10 cellular contexts compared by ENCODE assay signal in the genomic region with DNA sequence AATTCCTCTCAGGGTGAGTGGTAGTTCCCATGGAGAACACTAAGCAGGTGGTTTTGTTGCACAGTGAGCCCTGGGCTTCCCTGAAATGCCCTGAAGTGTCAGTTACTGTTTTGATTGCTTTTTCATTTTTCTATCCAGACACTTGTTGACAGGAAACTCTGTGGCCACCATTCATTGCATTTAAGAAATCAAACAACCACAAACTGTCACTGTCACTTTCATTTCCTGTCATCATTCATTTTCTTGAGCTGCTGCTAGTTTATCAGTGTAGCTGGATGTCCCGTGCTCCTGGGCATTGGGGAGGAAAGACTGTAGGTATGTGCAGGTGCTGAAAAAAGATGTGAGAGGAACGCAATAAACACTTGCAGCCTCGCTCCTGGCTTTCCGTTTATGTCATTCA.
DNase-seq lines count a peak whose midpoint lies in the region; ATAC-seq and TF ChIP-seq lines count a peak whose summit lies in the region.
"Had no signal": no experiment of that assay in that cellular context is flagged by ENCODE, and none has a peak within 500 bp of the region (broad histone marks: within the 10 kb centered on the region; RNA-seq: fewer than 3 reads in every experiment).

No MANE protein-coding gene starts in this region.

- no peak for TF ChIP-seq CTCF in CD8-positive, alpha-beta T cell (IDR thresholded peaks at IDR 0.05)
- TF ChIP-seq CTCF in OCI-LY7 (conservative IDR thresholded peaks at IDR 0.05; ENCODE audit: low read length) (no peak), spleen (IDR thresholded peaks at IDR 0.05 in 8 of 11, conservative IDR thresholded peaks at IDR 0.05 in 3 of 11) (no peak)

- H3K4me2 ChIP-seq in OCI-LY7 (ENCODE audit: low read length): peak overlapping the region; percentile 63

- peaks cover 14% of the 10 kb centered on the region for H3K4me1 ChIP-seq in CD8-positive, alpha-beta T cell (ENCODE audit: insufficient read depth, low read length)
- peaks cover 41% of the 10 kb centered on the region for H3K4me1 ChIP-seq in OCI-LY7 (ENCODE audit: insufficient read depth, low read length, poor library complexity, severe bottlenecking)
- peaks cover 4 to 28% (median 12%) of the 10 kb centered on the region in 6 donors for H3K4me1 ChIP-seq in spleen
- H3K4me1 ChIP-seq: parathyroid adenoma had no signal

- H3K27me3 Mint-ChIP-seq in CD8-positive, alpha-beta T cell (ENCODE audit: low read depth): peaks cover 5% of the 10 kb centered on the region

- no peak overlapping the region for H3K4me3 Mint-ChIP-seq in CD8-positive, alpha-beta T cell

- intact Hi-C loops in CD8-positive, alpha-beta T cell (cut with DNase I, micrococcal nuclease): no loop called here
- intact Hi-C loops in OCI-LY7 (cut with micrococcal nuclease; ENCODE audit: unreplicated experiment) (loop anchor here (2.0 to 10.0 kb wide), 5 partner anchors 176 to 1171 kb away; a partner anchor contains a TSS), spleen (cut with DNase I; ENCODE audit: low total_unique reads) (no loop called here)

- POLR2A ChIA-PET in CD8-positive, alpha-beta T cell (lab: Charles Lee): no interaction called here
- POLR2A ChIA-PET in OCI-LY7 (lab: Charles Lee): interaction anchor here (0.6 to 1.9 kb wide), 8 partner anchors 24 to 707 kb away, joined by 3 to 9 read pairs (median 3); no protein-coding TSS in a partner anchor

- H4K20me1 ChIP-seq in OCI-LY7 (ENCODE audit: insufficient read depth, low read length): no peaks in the 10 kb centered on the region

- no peaks in the 10 kb centered on the region for H3K9me3 ChIP-seq in CD8-positive, alpha-beta T cell (ENCODE audit: low read length)
- H3K9me3 ChIP-seq in OCI-LY7 (ENCODE audit: low read length): peaks cover 75% of the 10 kb centered on the region
- peaks cover 0 to 8% (median 0%) of the 10 kb centered on the region in 8 donors for H3K9me3 ChIP-seq in spleen

- no peaks in the 10 kb centered on the region for H3K9me3 Mint-ChIP-seq in CD8-positive, alpha-beta T cell

- CTCF ChIA-PET in CD8-positive, alpha-beta T cell (lab: Charles Lee): no interaction called here
- CTCF ChIA-PET in OCI-LY7 (lab: Charles Lee; ENCODE audit: unreplicated experiment): no interaction called here

- H2AFZ ChIP-seq in OCI-LY7 (ENCODE audit: low read length): peak overlapping the region; percentile 41; the same call in 1 of the 2 replicates
- H2AFZ ChIP-seq: parathyroid adenoma had no signal

- in situ Hi-C loops in ACHN (cut with HindIII; ENCODE audit: low pct_ligation_motif_present, low pct_unique_long_range_greater_than_20kb, low sequenced_read_pairs): no loop called here

- no TSS peak for BruUV-seq in OCI-LY7 (replicated peaks; lab: Mats Ljungman, UMichigan)

- peaks cover 18% of the 10 kb centered on the region for H3K4me1 Mint-ChIP-seq in CD8-positive, alpha-beta T cell (ENCODE audit: low read depth)

- peak overlapping the region; percentile 46 for H3K27ac Mint-ChIP-seq in CD8-positive, alpha-beta T cell

- 18 to 40% (median 20%) methylated on average over 4 of the region's 4 CpGs for WGBS in spleen, 5 donors

- H3K79me2 ChIP-seq in OCI-LY7 (ENCODE audit: insufficient read depth, low read depth, low read length): no peaks in the 10 kb centered on the region
- H3K79me2 ChIP-seq: parathyroid adenoma had no signal

- H3K36me3 ChIP-seq in CD8-positive, alpha-beta T cell (ENCODE audit: insufficient read depth, low read length): no peaks in the 10 kb centered on the region
- H3K36me3 ChIP-seq in OCI-LY7 (ENCODE audit: insufficient read depth, low read length): peaks cover 59% of the 10 kb centered on the region
- no peaks in the 10 kb centered on the region for H3K36me3 ChIP-seq in spleen

- H3K27me3 ChIP-seq in CD8-positive, alpha-beta T cell (ENCODE audit: insufficient read depth, low read length): no peaks in the 10 kb centered on the region
- H3K27me3 ChIP-seq in spleen (replicated peaks in 1 of 7): no peaks in the 10 kb centered on the region

- DNase-seq in CD8-positive, alpha-beta T cell: peak in 1 of 7 experiments; percentile 32
- DNase-seq in OCI-LY7 (ENCODE audit: low spot score) (peak; percentile 97), ACHN (no peak), spleen (no peak), NCI-H446 treated with DMSO at 0.1 percent for 48 hours (lab: John Stamatoyannopoulos, UW) (no peak)
- DNase-seq in activated CD4-positive, alpha-beta T cell treated with anti-CD3 and anti-CD28 coated beads for 1 hour: no peak

- H3K4me3 ChIP-seq in CD8-positive, alpha-beta T cell (ENCODE audit: low read depth, low read length): no peak overlapping the region
- H3K4me3 ChIP-seq in OCI-LY7 (ENCODE audit: low read depth, low read length, poor library complexity, severe bottlenecking): peak overlapping the region; percentile 43
- H3K4me3 ChIP-seq in spleen: no peak overlapping the region

- no peak overlapping the region for H3K27ac ChIP-seq in CD8-positive, alpha-beta T cell (ENCODE audit: low read depth, low read length)
- H3K27ac ChIP-seq in OCI-LY7 (ENCODE audit: low read depth, low read length, poor library complexity, severe bottlenecking) (peak overlapping the region; percentile 99), spleen (no peak overlapping the region)
- H3K27ac ChIP-seq: epithelial cell of prostate, parathyroid adenoma had no signal

- no peaks in the 10 kb centered on the region for H3K36me3 Mint-ChIP-seq in CD8-positive, alpha-beta T cell

- ATAC-seq in CD8-positive, alpha-beta T cell: peak; percentile 81
- ATAC-seq in GM19328 (IDR thresholded peaks at IDR 0.05; ENCODE audit: unreplicated experiment) (peak; percentile 92), HG03108 (IDR thresholded peaks at IDR 0.05; ENCODE audit: unreplicated experiment) (peak; percentile 92)

- no peaks in the 10 kb centered on the region for H3K9me2 ChIP-seq in OCI-LY7 (ENCODE audit: insufficient read depth, low read length)

- TF ChIP-seq POLR2A in spleen (IDR thresholded peaks at IDR 0.05): no peak
